Comparison of ENCODE assay signal across 9 cellular contexts in genomic region chr10:110842305-110842952, GRCh38. TPM values are rescaled to one million over a fixed set of nuclear protein-coding genes. Genes with fewer than 3 reads are reported as not detected.
DNase-seq lines count a peak whose midpoint lies in the region; ATAC-seq, FAIRE-seq and TF ChIP-seq lines count a peak whose summit lies in the region.
"Had no signal": no experiment of that assay in that cellular context is flagged by ENCODE, and none has a peak within 500 bp of the region (broad histone marks: within the 10 kb centered on the region; RNA-seq: fewer than 3 reads in every experiment).

No MANE protein-coding gene starts in this region.

- CTCF ChIA-PET in GM12878 (lab: Yijun Ruan, JAX), result interaction anchor here (0.7 to 6.8 kb wide), 22 partner anchors 8 to 182 kb away, joined by 3 to 70 read pairs (median 5); no protein-coding TSS in a partner anchor

- POLR2A ChIA-PET in GM12878 (lab: Charles Lee), result interaction anchor here (0.6 to 7.4 kb wide), 23 partner anchors 9 to 538 kb away, joined by 3 to 145 read pairs (median 5); partner anchors contain the start of gene PDCD4

- TF ChIP-seq POLR2A in GM12878 (IDR thresholded peaks at IDR 0.05; ENCODE audit: low read depth, low read length), result peak; percentile 74
- no peak for TF ChIP-seq POLR2A in sigmoid colon (IDR thresholded peaks at IDR 0.05)

- in situ Hi-C loops in GM12878 (cut with MboI), result no loop called here

- under 1% methylated on average over 8 of the region's 8 CpGs for WGBS in GM12878 (ENCODE audit: insufficient coverage, insufficient replicate concordance, low lambda C conversion rate, missing lambda C conversion rate)
- WGBS in sigmoid colon, 2 donors, result 66 to 81% methylated on average over 8 of the region's 8 CpGs

- H3K9ac ChIP-seq in GM12878 (ENCODE audit: control insufficient read depth, insufficient read depth, low read length), result peak overlapping the region; percentile 80

- H3K4me3 ChIP-seq in GM12878, result peak overlapping the region; percentile 68
- no peak overlapping the region for H3K4me3 ChIP-seq in sigmoid colon

- BruUV-seq in GM12878 (replicated peaks; lab: Mats Ljungman, UMichigan), result TSS peak; percentile 98

- FAIRE-seq in GM12878 (lab: Jason Lieb, UNC), result no peak

- H3K79me2 ChIP-seq in GM12878 (ENCODE audit: control insufficient read depth, insufficient read depth, low read length), result peaks cover 10% of the 10 kb centered on the region

- H3K27ac ChIP-seq in GM12878 (ENCODE audit: control insufficient read depth, insufficient read depth) (peak overlapping the region; percentile 97), sigmoid colon (peak overlapping the region in 1 of 4 donors; percentile 22)
- H3K27ac ChIP-seq: epithelial cell of prostate had no signal

- ATAC-seq in GM18511 (IDR thresholded peaks at IDR 0.05; ENCODE audit: unreplicated experiment) (peak; percentile 9), HG03103 (IDR thresholded peaks at IDR 0.05; ENCODE audit: low read depth, unreplicated experiment) (peak; percentile 1), GM12878 (peak; percentile 31)

- H3K9me3 ChIP-seq in GM12878 (replicated peaks; ENCODE audit: control insufficient read depth, insufficient read depth, low read length) (no peaks in the 10 kb centered on the region), sigmoid colon (no peaks in the 10 kb centered on the region)

- no peak for TF ChIP-seq CTCF in GM12878 (IDR thresholded peaks at IDR 0.05 in 2 of 3, conservative IDR thresholded peaks at IDR 0.05 in 1 of 3; ENCODE audit: control insufficient read depth in 2 of 3, extremely low read depth in 1 of 3, insufficient read depth in 1 of 3, low read depth in 3 of 3, low read length in 3 of 3)
- TF ChIP-seq CTCF in sigmoid colon (IDR thresholded peaks at IDR 0.05), result no peak

- H3K36me3 ChIP-seq in GM12878 (ENCODE audit: control insufficient read depth in 2 of 2, insufficient read depth in 2 of 2, low read length in 1 of 2) (no peaks in the 10 kb centered on the region), sigmoid colon (no peaks in the 10 kb centered on the region)

- no peaks in the 10 kb centered on the region for H3K27me3 ChIP-seq in GM12878 (replicated peaks in 1 of 2; ENCODE audit: control insufficient read depth in 2 of 2, insufficient read depth in 2 of 2, low read length in 1 of 2)
- H3K27me3 ChIP-seq in sigmoid colon, result no peaks in the 10 kb centered on the region

- peak overlapping the region; percentile 80 for H3K4me2 ChIP-seq in GM12878 (ENCODE audit: control insufficient read depth, insufficient read depth)

- DNase-seq in GM12878 (ENCODE audit: low read depth, low spot score), result no peak
- DNase-seq in sigmoid colon, result peak; percentile 43
- DNase-seq in medulla oblongata (ENCODE audit: extremely low spot score), result no peak
- DNase-seq in AG08395 (ENCODE audit: low spot score), result no peak
- no peak for DNase-seq in NCI-H82 (lab: John Stamatoyannopoulos, UW)
- DNase-seq: NCI-H748 treated with DMSO at 0.1 percent for 48 hours had no signal

- no peak for TF ChIP-seq RAD21 in GM12878 (IDR thresholded peaks at IDR 0.05; ENCODE audit: insufficient read depth, low read depth, low read length)

- intact Hi-C loops in GM12878 (cut with micrococcal nuclease; ENCODE audit: unreplicated experiment) (loop anchor here (1.0 to 2.0 kb wide), 2 partner anchors 68 to 96 kb away; no protein-coding TSS in a partner anchor), sigmoid colon (cut with DNase I) (no loop called here)

- H2AFZ ChIP-seq in GM12878 (ENCODE audit: control insufficient read depth, low read depth, low read length), result no peak overlapping the region

- RAD21 ChIA-PET in GM12878 (lab: Charles Lee; ENCODE audit: unreplicated experiment), result interaction anchor here (0.7 to 7.3 kb wide), 33 partner anchors 10 to 340 kb away, joined by 3 to 153 read pairs (median 6); partner anchors contain the start of genes BBIP1 and PDCD4

- H3K4me1 ChIP-seq in GM12878 (ENCODE audit: control insufficient read depth, insufficient read depth, low read length) (peaks cover 53% of the 10 kb centered on the region), sigmoid colon (peaks cover 0 to 20% (median 17%) of the 10 kb centered on the region in 4 donors)

- H4K20me1 ChIP-seq in GM12878 (ENCODE audit: control insufficient read depth, insufficient read depth), result no peaks in the 10 kb centered on the region

- TF ChIP-seq EP300 in GM12878 (IDR thresholded peaks at IDR 0.05; ENCODE audit: borderline replicate concordance in 1 of 2, control insufficient read depth in 1 of 2, low read depth in 2 of 2, low read length in 2 of 2) (no peak), sigmoid colon (IDR thresholded peaks at IDR 0.05) (no peak)

- SMC1A ChIA-PET in GM12878 (lab: Charles Lee; ENCODE audit: uncharacterized antibody, unreplicated experiment), result interaction anchor here (1.0 to 12.5 kb wide), 23 partner anchors 10 to 228 kb away, joined by 3 to 188 read pairs (median 10); partner anchors contain the start of genes BBIP1 and PDCD4

TF ChIP-seq in GM12878, 131 proteins besides CTCF, POLR2A, EP300 and RAD21 (continues in another document):
- TF ChIP-seq ATF3 (IDR thresholded peaks at IDR 0.05; ENCODE audit: borderline replicate concordance, extremely low read depth, low read depth, low read length) (no peak), POLR2AphosphoS5 (IDR thresholded peaks at IDR 0.05; ENCODE audit: low read length) (peak; percentile 68), SMAD5 (IDR thresholded peaks at IDR 0.05; ENCODE audit: low read depth) (peak; percentile 51; the same call in 1 of the 2 replicates), ZNF622 (IDR thresholded peaks at IDR 0.05) (no peak), NR2C1 (IDR thresholded peaks at IDR 0.05) (no peak), POU2F2 (IDR thresholded peaks at IDR 0.05; ENCODE audit: borderline replicate concordance, low read depth, low read length) (no peak), KDM1A (IDR thresholded peaks at IDR 0.05; ENCODE audit: borderline replicate concordance) (no peak), FOS (IDR thresholded peaks at IDR 0.05; ENCODE audit: borderline replicate concordance, extremely low read depth, insufficient read length) (no peak)
- TF ChIP-seq, protein P1, sequence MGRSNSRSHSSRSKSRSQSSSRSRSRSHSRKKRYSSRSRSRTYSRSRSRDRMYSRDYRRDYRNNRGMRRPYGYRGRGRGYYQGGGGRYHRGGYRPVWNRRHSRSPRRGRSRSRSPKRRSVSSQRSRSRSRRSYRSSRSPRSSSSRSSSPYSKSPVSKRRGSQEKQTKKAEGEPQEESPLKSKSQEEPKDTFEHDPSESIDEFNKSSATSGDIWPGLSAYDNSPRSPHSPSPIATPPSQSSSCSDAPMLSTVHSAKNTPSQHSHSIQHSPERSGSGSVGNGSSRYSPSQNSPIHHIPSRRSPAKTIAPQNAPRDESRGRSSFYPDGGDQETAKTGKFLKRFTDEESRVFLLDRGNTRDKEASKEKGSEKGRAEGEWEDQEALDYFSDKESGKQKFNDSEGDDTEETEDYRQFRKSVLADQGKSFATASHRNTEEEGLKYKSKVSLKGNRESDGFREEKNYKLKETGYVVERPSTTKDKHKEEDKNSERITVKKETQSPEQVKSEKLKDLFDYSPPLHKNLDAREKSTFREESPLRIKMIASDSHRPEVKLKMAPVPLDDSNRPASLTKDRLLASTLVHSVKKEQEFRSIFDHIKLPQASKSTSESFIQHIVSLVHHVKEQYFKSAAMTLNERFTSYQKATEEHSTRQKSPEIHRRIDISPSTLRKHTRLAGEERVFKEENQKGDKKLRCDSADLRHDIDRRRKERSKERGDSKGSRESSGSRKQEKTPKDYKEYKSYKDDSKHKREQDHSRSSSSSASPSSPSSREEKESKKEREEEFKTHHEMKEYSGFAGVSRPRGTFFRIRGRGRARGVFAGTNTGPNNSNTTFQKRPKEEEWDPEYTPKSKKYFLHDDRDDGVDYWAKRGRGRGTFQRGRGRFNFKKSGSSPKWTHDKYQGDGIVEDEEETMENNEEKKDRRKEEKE (IDR thresholded peaks at IDR 0.05), result no peak

RNA-seq across cellular contexts. Expression of gene PDCD4, which starts 29.3 kb away (rescaled TPM):
- total RNA-seq in GM12878 (2013; cell fraction: nucleolus; rRNA removed), result 343 and 354 TPM in 2 replicates
- total RNA-seq in GM12878 (2014; rRNA removed) (106 and 108 TPM in 2 replicates), GM12878 (2014; rRNA removed; fragmentation: Illumina TruSeq; extraction: Trizol) (168 and 179 TPM in 2 replicates), GM12878 (2021) (169 and 181 TPM in 2 replicates), sigmoid colon (100 to 1,000 TPM in 3 of 4 donors, 10 to 100 TPM in 1; 64.3 to 140 (median 127) TPM)
- 158 TPM for polyA plus RNA-seq in GM12878 (2011; ENCODE audit: low read depth)
- polyA plus RNA-seq in GM12878 (2011; rRNA removed) (189 and 280 TPM in 2 replicates), GM12878 (2014; fragmentation: Illumina TruSeq; extraction: Trizol) (219 and 380 TPM in 2 replicates), GM12878 (2014; fragmentation: Nextera tagmentation; extraction: Ambion mirVana) (100 to 1,000 TPM; 101 to 138 TPM), GM12878 (2014; rRNA removed) (155 and 174 TPM in 2 replicates), GM12878 (2016; fragmentation: Nextera tagmentation; extraction: Ambion mirVana) (100 to 1,000 TPM; 341 to 372 TPM), sigmoid colon (100 to 1,000 TPM; 179 to 327 (median 236) TPM)
- polyA plus RNA-seq in GM12878 (2011; cell fraction: cytosol; rRNA removed), result 33.8 and 38.8 TPM in 2 replicates
- polyA plus RNA-seq in GM12878 (2011; cell fraction: nucleus; rRNA removed), result 93.5 and 111 TPM in 2 replicates
- 313 and 387 TPM in 2 replicates for polyA plus RNA-seq in GM12878 (2012)
- 37.1 and 72.9 TPM in 2 replicates for polyA minus RNA-seq in GM12878 (2011; rRNA and poly(A)+ RNA removed)
- 31.5 and 42.2 TPM in 2 replicates for polyA minus RNA-seq in GM12878 (2011; cell fraction: cytosol; rRNA and poly(A)+ RNA removed)
- 57.9 and 72.6 TPM in 2 replicates for polyA minus RNA-seq in GM12878 (2011; cell fraction: nucleus; rRNA and poly(A)+ RNA removed)
